11 cellular contexts compared by ENCODE assay signal in the genomic region with DNA sequence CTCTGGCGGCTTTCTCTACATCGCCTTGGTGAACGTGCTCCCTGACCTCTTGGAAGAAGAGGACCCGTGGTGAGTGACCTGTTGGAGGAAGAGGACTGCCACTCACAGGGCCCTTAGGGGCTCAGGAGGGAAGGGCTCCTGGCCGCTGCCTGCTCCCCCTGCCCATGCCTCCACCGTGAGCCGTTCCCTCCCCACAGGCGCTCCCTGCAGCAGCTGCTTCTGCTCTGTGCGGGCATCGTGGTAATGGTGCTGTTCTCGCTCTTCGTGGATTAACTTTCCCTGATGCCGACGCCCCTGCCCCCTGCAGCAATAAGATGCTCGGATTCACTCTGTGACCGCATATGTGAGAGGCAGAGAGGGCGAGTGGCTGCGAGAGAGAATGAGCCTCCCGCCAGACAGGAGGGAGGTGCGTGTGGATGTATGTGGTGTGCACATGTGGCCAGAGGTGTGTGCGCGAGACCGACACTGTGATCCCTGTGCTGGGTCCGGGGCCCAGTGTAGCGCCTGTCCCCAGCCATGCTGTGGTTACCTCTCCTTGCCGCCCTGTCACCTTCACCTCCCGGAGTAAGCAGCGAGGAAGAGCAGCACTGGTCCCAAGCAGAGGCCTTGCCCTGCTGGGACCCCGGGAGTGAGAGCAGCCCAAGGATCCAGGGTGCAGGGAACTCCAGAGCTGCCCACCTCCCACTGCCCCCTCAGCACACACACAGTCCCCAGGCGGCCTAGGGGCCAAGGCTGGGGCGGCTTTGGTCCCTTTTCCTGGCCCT. TPM values are rescaled to one million over a fixed set of nuclear protein-coding genes. Genes with fewer than 3 reads are reported as not detected.
DNase-seq lines count a peak whose midpoint lies in the region; ATAC-seq and TF ChIP-seq lines count a peak whose summit lies in the region.
"Had no signal": no experiment of that assay in that cellular context is flagged by ENCODE, and none has a peak within 500 bp of the region (broad histone marks: within the 10 kb centered on the region; RNA-seq: fewer than 3 reads in every experiment).

No MANE protein-coding gene starts in this region.

- POLR2A ChIA-PET in WTC11 (lab: Charles Lee): no interaction called here

- H3K4me1 Mint-ChIP-seq in WTC11: no peaks in the 10 kb centered on the region

- no peaks in the 10 kb centered on the region for H3K9me3 ChIP-seq in mucosa of rectum (ENCODE audit: control insufficient read depth in 2 of 2, low read length in 2 of 2)

- peak overlapping the region; percentile 7 to 77 for H3K27ac ChIP-seq in mucosa of rectum (ENCODE audit: low read depth in 2 of 2, low read length in 2 of 2)

- no peaks in the 10 kb centered on the region for H3K9me3 Mint-ChIP-seq in WTC11

- H3K27me3 Mint-ChIP-seq in WTC11 (ENCODE audit: low read depth): no peaks in the 10 kb centered on the region

- H3K27me3 ChIP-seq in mucosa of rectum (ENCODE audit: control insufficient read depth in 2 of 2, insufficient read depth in 2 of 2, low read length in 2 of 2): no peaks in the 10 kb centered on the region

- peak; percentile 34 for DNase-seq in 8988T
- DNase-seq in WTC11 (ENCODE audit: low spot score): no peak
- DNase-seq in activated effector memory CD4-positive, alpha-beta T cell treated with Interleukin-2 at 50 U/mL for 16 hours: no peak
- no peak for DNase-seq in SW 1271 (lab: John Stamatoyannopoulos, UW)
- no peak for DNase-seq in AG20443 (ENCODE audit: low spot score)
- DNase-seq: activated naive CD4-positive, alpha-beta T cell treated with anti-CD3 and anti-CD28 coated beads, Interleukin-2, amount 50 U/mL, for 16 hours; NCI-H1417 had no signal

- H3K9ac ChIP-seq in mucosa of rectum (ENCODE audit: low read depth in 1 of 2, low read length in 2 of 2): peak overlapping the region in 1 of 2 donors; percentile 41

- ATAC-seq in WTC11: peak; percentile 2; the same call in 1 of the 2 replicates

- no peak overlapping the region for H3K4me3 ChIP-seq in mucosa of rectum (ENCODE audit: low read length in 2 of 2)

- TF ChIP-seq CTCF in WTC11 (IDR thresholded peaks at IDR 0.05): no peak

- H3K4me3 Mint-ChIP-seq in WTC11: no peak overlapping the region
- H3K4me3 Mint-ChIP-seq: CD14-positive monocyte had no signal

- H3K36me3 Mint-ChIP-seq in WTC11: peaks cover 31% of the 10 kb centered on the region

- no peak overlapping the region; the same call in 1 of the 2 replicates for H3K27ac Mint-ChIP-seq in WTC11

- CTCF ChIA-PET in WTC11 (lab: Charles Lee): interaction anchor here (0.9 to 1.3 kb wide), 4 partner anchors 8 to 41 kb away, joined by 4 to 6 read pairs (median 4); no protein-coding TSS in a partner anchor

- peaks cover 5 to 14% of the 10 kb centered on the region in 2 donors for H3K4me1 ChIP-seq in mucosa of rectum (ENCODE audit: control insufficient read depth in 2 of 2, insufficient read depth in 2 of 2, low read length in 2 of 2)

- H3K36me3 ChIP-seq in mucosa of rectum (ENCODE audit: control insufficient read depth in 2 of 2, insufficient read depth in 2 of 2, low read length in 2 of 2): peaks cover 30 to 34% of the 10 kb centered on the region in 2 donors

TF ChIP-seq in WTC11, 78 proteins besides CTCF, POLR2A, EP300 and RAD21:
- TF ChIP-seq, protein P1, sequence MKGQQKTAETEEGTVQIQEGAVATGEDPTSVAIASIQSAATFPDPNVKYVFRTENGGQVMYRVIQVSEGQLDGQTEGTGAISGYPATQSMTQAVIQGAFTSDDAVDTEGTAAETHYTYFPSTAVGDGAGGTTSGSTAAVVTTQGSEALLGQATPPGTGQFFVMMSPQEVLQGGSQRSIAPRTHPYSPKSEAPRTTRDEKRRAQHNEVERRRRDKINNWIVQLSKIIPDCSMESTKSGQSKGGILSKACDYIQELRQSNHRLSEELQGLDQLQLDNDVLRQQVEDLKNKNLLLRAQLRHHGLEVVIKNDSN (CRISPR knock-in tag; IDR thresholded peaks at IDR 0.05): no peak
- TF ChIP-seq, protein P2, sequence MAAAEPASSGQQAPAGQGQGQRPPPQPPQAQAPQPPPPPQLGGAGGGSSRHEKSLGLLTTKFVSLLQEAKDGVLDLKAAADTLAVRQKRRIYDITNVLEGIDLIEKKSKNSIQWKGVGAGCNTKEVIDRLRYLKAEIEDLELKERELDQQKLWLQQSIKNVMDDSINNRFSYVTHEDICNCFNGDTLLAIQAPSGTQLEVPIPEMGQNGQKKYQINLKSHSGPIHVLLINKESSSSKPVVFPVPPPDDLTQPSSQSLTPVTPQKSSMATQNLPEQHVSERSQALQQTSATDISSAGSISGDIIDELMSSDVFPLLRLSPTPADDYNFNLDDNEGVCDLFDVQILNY (CRISPR knock-in tag; IDR thresholded peaks at IDR 0.05): no peak
- TF ChIP-seq JAZF1 (CRISPR knock-in tag; IDR thresholded peaks at IDR 0.05): no peak
- TF ChIP-seq, protein P3, sequence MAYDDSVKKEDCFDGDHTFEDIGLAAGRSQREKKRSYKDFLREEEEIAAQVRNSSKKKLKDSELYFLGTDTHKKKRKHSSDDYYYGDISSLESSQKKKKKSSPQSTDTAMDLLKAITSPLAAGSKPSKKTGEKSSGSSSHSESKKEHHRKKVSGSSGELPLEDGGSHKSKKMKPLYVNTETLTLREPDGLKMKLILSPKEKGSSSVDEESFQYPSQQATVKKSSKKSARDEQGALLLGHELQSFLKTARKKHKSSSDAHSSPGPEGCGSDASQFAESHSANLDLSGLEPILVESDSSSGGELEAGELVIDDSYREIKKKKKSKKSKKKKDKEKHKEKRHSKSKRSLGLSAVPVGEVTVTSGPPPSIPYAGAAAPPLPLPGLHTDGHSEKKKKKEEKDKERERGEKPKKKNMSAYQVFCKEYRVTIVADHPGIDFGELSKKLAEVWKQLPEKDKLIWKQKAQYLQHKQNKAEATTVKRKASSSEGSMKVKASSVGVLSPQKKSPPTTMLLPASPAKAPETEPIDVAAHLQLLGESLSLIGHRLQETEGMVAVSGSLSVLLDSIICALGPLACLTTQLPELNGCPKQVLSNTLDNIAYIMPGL (CRISPR knock-in tag; IDR thresholded peaks at IDR 0.05): no peak
- no peak for TF ChIP-seq EMX1 (CRISPR knock-in tag; IDR thresholded peaks at IDR 0.05)
- no peak for TF ChIP-seq ZNF121 (CRISPR knock-in tag; IDR thresholded peaks at IDR 0.05)
- TF ChIP-seq PRRX2 (CRISPR knock-in tag; IDR thresholded peaks at IDR 0.05): no peak
- TF ChIP-seq, protein P4, sequence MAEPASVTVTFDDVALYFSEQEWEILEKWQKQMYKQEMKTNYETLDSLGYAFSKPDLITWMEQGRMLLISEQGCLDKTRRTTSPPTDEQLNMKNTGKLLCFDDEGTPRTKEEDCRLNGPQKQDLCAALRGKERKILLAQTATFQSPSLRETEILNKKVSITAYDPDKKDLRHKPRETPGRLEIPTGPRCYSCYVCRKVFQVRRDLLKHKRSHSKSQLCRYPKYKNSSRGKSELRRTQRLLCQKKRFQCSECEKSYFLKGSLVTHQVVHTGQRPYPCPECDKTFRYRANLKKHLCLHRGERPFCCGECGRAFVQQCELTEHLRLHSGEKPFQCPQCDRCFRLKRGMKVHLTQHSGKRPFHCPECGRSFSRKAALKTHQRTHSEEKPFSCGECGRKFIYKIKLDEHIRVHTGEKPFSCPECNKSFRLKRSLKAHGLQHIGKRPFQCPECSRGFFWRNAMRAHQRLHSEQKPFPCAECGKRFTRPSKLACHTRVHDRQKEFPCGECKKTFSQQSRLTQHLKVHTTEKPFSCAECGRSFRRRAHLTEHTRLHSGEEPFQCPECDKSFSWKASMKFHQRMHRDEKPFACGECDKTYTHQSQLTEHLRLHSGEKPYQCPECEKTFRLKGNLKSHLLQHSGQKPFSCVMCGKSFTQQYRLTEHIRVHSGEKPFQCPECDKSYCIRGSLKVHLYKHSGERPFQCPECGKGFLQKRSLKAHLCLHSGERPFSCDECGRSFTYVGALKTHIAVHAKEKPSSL (CRISPR knock-in tag; conservative IDR thresholded peaks at IDR 0.05): no peak
- no peak for TF ChIP-seq FOXK1 (CRISPR knock-in tag; IDR thresholded peaks at IDR 0.05)
- TF ChIP-seq ZNF219 (CRISPR knock-in tag; IDR thresholded peaks at IDR 0.05; ENCODE audit: borderline replicate concordance): no peak
- TF ChIP-seq GRHL2 (CRISPR knock-in tag; IDR thresholded peaks at IDR 0.05; ENCODE audit: insufficient replicate concordance, severe bottlenecking): no peak
- TF ChIP-seq SMAD4 (CRISPR knock-in tag; IDR thresholded peaks at IDR 0.05): no peak
- no peak for TF ChIP-seq FOXJ3 (CRISPR knock-in tag; IDR thresholded peaks at IDR 0.05; ENCODE audit: borderline replicate concordance)

RNA-seq across cellular contexts. Expression of a gene that starts 6.9 kb away (rescaled TPM):
- 32.8 to 38.2 TPM (median 35.1 TPM) in 3 replicates for total RNA-seq in WTC11 (2021)

RNA-seq across cellular contexts. Expression of a gene that starts 11.0 kb away (rescaled TPM):
- total RNA-seq in WTC11 (2021): 141 to 162 TPM (median 143 TPM) in 3 replicates

RNA-seq across cellular contexts. Expression of a gene that starts 33.7 kb away (rescaled TPM):
- 0.32 to 0.66 TPM (median 0.34 TPM) in 3 replicates for total RNA-seq in WTC11 (2021)

RNA-seq across cellular contexts. Expression of a gene that starts 36.9 kb away (rescaled TPM):
- 0.21 to 0.59 TPM (median 0.39 TPM) in 3 replicates for total RNA-seq in WTC11 (2021)
- total RNA-seq: renal cortical epithelial cell; T-helper 1 cell treated with Interleukin-12 subunit alpha and Interleukin-12 subunit beta and Interleukin-4 antibody, amounts not matched to agents 30 ng/mL and 1 ng/mL, for 36 hours had no signal
